Comparison of ENCODE assay signal across 9 cellular contexts in the genomic region with DNA sequence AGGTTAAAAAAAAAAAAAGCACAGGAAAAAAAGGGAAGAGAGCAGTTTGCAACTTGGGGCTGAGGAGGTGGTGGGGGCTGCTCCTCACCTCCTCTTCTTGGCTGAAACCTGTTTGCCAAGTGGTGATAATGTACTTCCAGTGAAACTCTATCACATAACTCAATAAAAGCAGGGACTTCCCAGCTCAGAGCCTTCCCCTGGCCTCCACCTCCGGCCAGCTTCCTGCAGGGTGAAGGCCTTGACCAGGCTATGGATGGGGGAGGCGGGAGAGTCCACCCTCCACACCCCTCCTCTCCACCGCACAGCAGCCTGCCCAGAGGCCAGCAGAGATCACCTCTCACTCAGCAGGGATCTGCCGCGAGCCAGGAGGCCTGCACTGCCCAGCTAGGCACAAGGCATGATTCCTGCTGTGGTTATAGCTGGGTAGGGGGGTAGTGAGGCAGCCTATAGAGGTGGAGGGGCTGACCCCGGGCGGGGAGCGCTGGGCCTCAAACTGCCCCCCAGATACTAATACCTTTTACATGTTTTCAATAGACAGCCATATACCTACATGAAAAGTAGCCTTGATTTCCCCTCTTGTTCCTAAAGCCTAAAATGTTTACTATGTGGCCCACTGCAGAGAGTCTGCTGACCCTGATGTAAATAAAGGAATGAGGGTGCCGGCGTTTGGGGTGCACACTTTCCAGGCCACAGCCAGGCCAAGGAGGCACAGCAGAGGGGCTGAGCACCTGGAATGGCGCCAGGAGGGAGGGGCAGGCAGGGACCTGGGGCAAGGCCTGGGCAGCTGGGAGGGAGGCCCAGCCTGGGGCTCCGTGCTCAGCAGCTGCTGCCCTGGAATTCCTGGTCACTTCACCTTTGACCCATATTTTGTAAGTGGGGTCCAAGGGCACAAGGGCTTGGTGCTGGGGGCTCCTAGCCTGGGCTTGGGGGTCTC. TPM values are rescaled to one million over a fixed set of nuclear protein-coding genes. Genes with fewer than 3 reads are reported as not detected.
DNase-seq lines count a peak whose midpoint lies in the region; ATAC-seq and TF ChIP-seq lines count a peak whose summit lies in the region.
"Had no signal": no experiment of that assay in that cellular context is flagged by ENCODE, and none has a peak within 500 bp of the region (broad histone marks: within the 10 kb centered on the region; RNA-seq: fewer than 3 reads in every experiment).

No MANE protein-coding gene starts in this region.

- H3K27me3 ChIP-seq in CD8-positive, alpha-beta T cell (ENCODE audit: insufficient read depth, low read length) = no peaks in the 10 kb centered on the region
- H3K27me3 ChIP-seq in OCI-LY1 (ENCODE audit: insufficient read depth, low read length) (no peaks in the 10 kb centered on the region), esophagus squamous epithelium (no peaks in the 10 kb centered on the region), neural progenitor cell (no peaks in the 10 kb centered on the region)

- WGBS in esophagus squamous epithelium, 2 donors = 21 to 29% methylated on average over 1 to 2 of the region's 12 CpGs

- H3K27ac Mint-ChIP-seq in CD8-positive, alpha-beta T cell = peak overlapping the region; percentile 74
- peak overlapping the region; percentile 74 for H3K27ac Mint-ChIP-seq in neural progenitor cell

- no peaks in the 10 kb centered on the region for H3K9me3 ChIP-seq in CD8-positive, alpha-beta T cell (ENCODE audit: low read length)
- no peaks in the 10 kb centered on the region for H3K9me3 ChIP-seq in OCI-LY1 (ENCODE audit: low read length)
- H3K9me3 ChIP-seq in esophagus squamous epithelium = no peaks in the 10 kb centered on the region
- no peaks in the 10 kb centered on the region for H3K9me3 ChIP-seq in neural progenitor cell (ENCODE audit: low read depth)

- H3K27ac ChIP-seq in CD8-positive, alpha-beta T cell (ENCODE audit: low read depth, low read length) = no peak overlapping the region
- H3K27ac ChIP-seq in OCI-LY1 (ENCODE audit: low read depth, low read length, poor library complexity, severe bottlenecking) (peak overlapping the region; percentile 85), esophagus squamous epithelium (peak overlapping the region; percentile 26 to 71 (median 61)), neural progenitor cell (peak overlapping the region; percentile 70)

- no peaks in the 10 kb centered on the region for H3K36me3 ChIP-seq in CD8-positive, alpha-beta T cell (ENCODE audit: insufficient read depth, low read length)
- H3K36me3 ChIP-seq in OCI-LY1 (ENCODE audit: insufficient read depth, low read length) (no peaks in the 10 kb centered on the region), esophagus squamous epithelium (peaks cover 0 to 27% (median 0%) of the 10 kb centered on the region in 3 donors), neural progenitor cell (no peaks in the 10 kb centered on the region)

- no peak overlapping the region for H3K4me3 ChIP-seq in CD8-positive, alpha-beta T cell (ENCODE audit: low read depth, low read length)
- H3K4me3 ChIP-seq in OCI-LY1 (ENCODE audit: low read depth, low read length, poor library complexity, severe bottlenecking) (peak overlapping the region; percentile 37), esophagus squamous epithelium (peak overlapping the region in 1 of 4 donors; percentile 3), neural progenitor cell (no peak overlapping the region)

- no peak for DNase-seq in CD8-positive, alpha-beta T cell
- DNase-seq in esophagus squamous epithelium (lab: John Stamatoyannopoulos, UW) (no peak), neural progenitor cell (ENCODE audit: low spot score) (peak; percentile 34), activated gamma-delta T cell treated with Interleukin-2 at 50 U/mL for 16 hours (no peak), NCI-H2029 (lab: John Stamatoyannopoulos, UW) (no peak)
- DNase-seq in effector CD4-positive, alpha-beta T cell = no peak

- no peak overlapping the region for H2AFZ ChIP-seq in OCI-LY1 (ENCODE audit: low read length)
- H2AFZ ChIP-seq in neural progenitor cell (replicated peaks) = no peak overlapping the region

- H3K9ac ChIP-seq in OCI-LY1 (ENCODE audit: low read length) (no peak overlapping the region), neural progenitor cell (no peak overlapping the region)

- no peaks in the 10 kb centered on the region for H3K27me3 Mint-ChIP-seq in CD8-positive, alpha-beta T cell (ENCODE audit: low read depth)
- peaks cover 5% of the 10 kb centered on the region for H3K27me3 Mint-ChIP-seq in neural progenitor cell (ENCODE audit: insufficient read depth, low read depth)
- H3K27me3 Mint-ChIP-seq: activated naive CD8-positive, alpha-beta T cell had no signal

- TF ChIP-seq POLR2A in esophagus squamous epithelium (IDR thresholded peaks at IDR 0.05) = no peak

- H3F3A ChIP-seq in OCI-LY1 (ENCODE audit: insufficient read depth, low read length) (no peaks in the 10 kb centered on the region), neural progenitor cell (ENCODE audit: low read depth) (peaks cover 10% of the 10 kb centered on the region)

- H4K20me1 ChIP-seq in OCI-LY1 (ENCODE audit: insufficient read depth, low read length) (no peaks in the 10 kb centered on the region), neural progenitor cell (ENCODE audit: low read depth) (peaks cover 95% of the 10 kb centered on the region)

- H3K79me2 ChIP-seq in OCI-LY1 (ENCODE audit: insufficient read depth, low read length) (0 out of 2 replicates have a peak, but pooled peaks cover 2% of the 10 kb centered on the region), neural progenitor cell (ENCODE audit: low read depth) (peaks cover 99% of the 10 kb centered on the region)

- TF ChIP-seq CTCF in CD8-positive, alpha-beta T cell (IDR thresholded peaks at IDR 0.05) = no peak
- no peak for TF ChIP-seq CTCF in OCI-LY1 (IDR thresholded peaks at IDR 0.05; ENCODE audit: low read length)
- TF ChIP-seq CTCF in esophagus squamous epithelium (IDR thresholded peaks at IDR 0.05) = no peak
- no peak for TF ChIP-seq CTCF in neural progenitor cell (IDR thresholded peaks at IDR 0.05)

- H3K36me3 Mint-ChIP-seq in CD8-positive, alpha-beta T cell = peaks cover 3% of the 10 kb centered on the region
- peaks cover 19% of the 10 kb centered on the region for H3K36me3 Mint-ChIP-seq in neural progenitor cell
- H3K36me3 Mint-ChIP-seq: activated naive CD8-positive, alpha-beta T cell had no signal

- H3K4me1 ChIP-seq in CD8-positive, alpha-beta T cell (ENCODE audit: insufficient read depth, low read length) = peaks cover 23% of the 10 kb centered on the region
- H3K4me1 ChIP-seq in OCI-LY1 (ENCODE audit: insufficient read depth, low read length, severe bottlenecking) (peaks cover 39% of the 10 kb centered on the region), esophagus squamous epithelium (peaks cover 69 to 99% (median 89%) of the 10 kb centered on the region in 3 donors), neural progenitor cell (peaks cover 42% of the 10 kb centered on the region)

- no peaks in the 10 kb centered on the region for H3K9me2 ChIP-seq in OCI-LY1 (ENCODE audit: low read depth, low read length)

- intact Hi-C loops in CD8-positive, alpha-beta T cell (cut with DNase I, micrococcal nuclease) = no loop called here
- intact Hi-C loops in esophagus squamous epithelium (cut with DNase I) = no loop called here

- H3K4me3 Mint-ChIP-seq in CD8-positive, alpha-beta T cell = no peak overlapping the region
- H3K4me3 Mint-ChIP-seq in neural progenitor cell = peak overlapping the region; percentile 62
- H3K4me3 Mint-ChIP-seq: activated naive CD8-positive, alpha-beta T cell had no signal

- CTCF ChIA-PET in CD8-positive, alpha-beta T cell (lab: Charles Lee) = no interaction called here

- H3K4me1 Mint-ChIP-seq in CD8-positive, alpha-beta T cell (ENCODE audit: low read depth) = peaks cover 64% of the 10 kb centered on the region
- H3K4me1 Mint-ChIP-seq in neural progenitor cell = peaks cover 60% of the 10 kb centered on the region

- ATAC-seq in CD8-positive, alpha-beta T cell = no peak
- no peak for ATAC-seq in HG03097 (IDR thresholded peaks at IDR 0.05; ENCODE audit: low FRiP score, unreplicated experiment)

- POLR2A ChIA-PET in CD8-positive, alpha-beta T cell (lab: Charles Lee) = interaction anchor here (1.2 kb wide), 1 partner anchor 10 kb away, joined by 6 read pairs; a partner anchor contains a TSS

- H3K4me2 ChIP-seq in OCI-LY1 (ENCODE audit: low read length) (peak overlapping the region; percentile 62; the same call in 1 of the 2 replicates), neural progenitor cell (peak overlapping the region; percentile 16)

- H3K9me3 Mint-ChIP-seq in CD8-positive, alpha-beta T cell = no peaks in the 10 kb centered on the region
- H3K9me3 Mint-ChIP-seq in neural progenitor cell = no peaks in the 10 kb centered on the region

RNA-seq across cellular contexts. Expression of a gene that starts 10.3 kb away (rescaled TPM):
- total RNA-seq in CD8-positive, alpha-beta T cell = 10 to 100 TPM; 10.2 to 10.8 TPM
- total RNA-seq in esophagus squamous epithelium = 10 to 100 TPM in 3 of 4 donors, 1 to 10 TPM in 1; 9.9 to 21.3 (median 13.1) TPM
- 2.2 and 30.0 TPM in 2 replicates for total RNA-seq in neural progenitor cell (ENCODE audit: low replicate concordance)

RNA-seq across cellular contexts. Expression of a gene that starts 30.3 kb away (rescaled TPM):
- 10 to 100 TPM; 17.2 to 18.6 TPM for total RNA-seq in CD8-positive, alpha-beta T cell
- total RNA-seq in esophagus squamous epithelium (10 to 100 TPM; 10.6 to 22.1 (median 15.6) TPM), neural progenitor cell (ENCODE audit: low replicate concordance) (7.0 and 51.8 TPM in 2 replicates)
